In genomic region chr12:67426067-67426466, GRCh38 we compare ENCODE assay signal across 1 cellular context.
TF ChIP-seq lines count a peak whose summit lies in the region.

No MANE protein-coding gene starts in this region.

TF ChIP-seq in GM23338, 12 proteins besides CTCF, POLR2A, EP300 and RAD21 (continued from another document):
- TF ChIP-seq, protein P1, sequence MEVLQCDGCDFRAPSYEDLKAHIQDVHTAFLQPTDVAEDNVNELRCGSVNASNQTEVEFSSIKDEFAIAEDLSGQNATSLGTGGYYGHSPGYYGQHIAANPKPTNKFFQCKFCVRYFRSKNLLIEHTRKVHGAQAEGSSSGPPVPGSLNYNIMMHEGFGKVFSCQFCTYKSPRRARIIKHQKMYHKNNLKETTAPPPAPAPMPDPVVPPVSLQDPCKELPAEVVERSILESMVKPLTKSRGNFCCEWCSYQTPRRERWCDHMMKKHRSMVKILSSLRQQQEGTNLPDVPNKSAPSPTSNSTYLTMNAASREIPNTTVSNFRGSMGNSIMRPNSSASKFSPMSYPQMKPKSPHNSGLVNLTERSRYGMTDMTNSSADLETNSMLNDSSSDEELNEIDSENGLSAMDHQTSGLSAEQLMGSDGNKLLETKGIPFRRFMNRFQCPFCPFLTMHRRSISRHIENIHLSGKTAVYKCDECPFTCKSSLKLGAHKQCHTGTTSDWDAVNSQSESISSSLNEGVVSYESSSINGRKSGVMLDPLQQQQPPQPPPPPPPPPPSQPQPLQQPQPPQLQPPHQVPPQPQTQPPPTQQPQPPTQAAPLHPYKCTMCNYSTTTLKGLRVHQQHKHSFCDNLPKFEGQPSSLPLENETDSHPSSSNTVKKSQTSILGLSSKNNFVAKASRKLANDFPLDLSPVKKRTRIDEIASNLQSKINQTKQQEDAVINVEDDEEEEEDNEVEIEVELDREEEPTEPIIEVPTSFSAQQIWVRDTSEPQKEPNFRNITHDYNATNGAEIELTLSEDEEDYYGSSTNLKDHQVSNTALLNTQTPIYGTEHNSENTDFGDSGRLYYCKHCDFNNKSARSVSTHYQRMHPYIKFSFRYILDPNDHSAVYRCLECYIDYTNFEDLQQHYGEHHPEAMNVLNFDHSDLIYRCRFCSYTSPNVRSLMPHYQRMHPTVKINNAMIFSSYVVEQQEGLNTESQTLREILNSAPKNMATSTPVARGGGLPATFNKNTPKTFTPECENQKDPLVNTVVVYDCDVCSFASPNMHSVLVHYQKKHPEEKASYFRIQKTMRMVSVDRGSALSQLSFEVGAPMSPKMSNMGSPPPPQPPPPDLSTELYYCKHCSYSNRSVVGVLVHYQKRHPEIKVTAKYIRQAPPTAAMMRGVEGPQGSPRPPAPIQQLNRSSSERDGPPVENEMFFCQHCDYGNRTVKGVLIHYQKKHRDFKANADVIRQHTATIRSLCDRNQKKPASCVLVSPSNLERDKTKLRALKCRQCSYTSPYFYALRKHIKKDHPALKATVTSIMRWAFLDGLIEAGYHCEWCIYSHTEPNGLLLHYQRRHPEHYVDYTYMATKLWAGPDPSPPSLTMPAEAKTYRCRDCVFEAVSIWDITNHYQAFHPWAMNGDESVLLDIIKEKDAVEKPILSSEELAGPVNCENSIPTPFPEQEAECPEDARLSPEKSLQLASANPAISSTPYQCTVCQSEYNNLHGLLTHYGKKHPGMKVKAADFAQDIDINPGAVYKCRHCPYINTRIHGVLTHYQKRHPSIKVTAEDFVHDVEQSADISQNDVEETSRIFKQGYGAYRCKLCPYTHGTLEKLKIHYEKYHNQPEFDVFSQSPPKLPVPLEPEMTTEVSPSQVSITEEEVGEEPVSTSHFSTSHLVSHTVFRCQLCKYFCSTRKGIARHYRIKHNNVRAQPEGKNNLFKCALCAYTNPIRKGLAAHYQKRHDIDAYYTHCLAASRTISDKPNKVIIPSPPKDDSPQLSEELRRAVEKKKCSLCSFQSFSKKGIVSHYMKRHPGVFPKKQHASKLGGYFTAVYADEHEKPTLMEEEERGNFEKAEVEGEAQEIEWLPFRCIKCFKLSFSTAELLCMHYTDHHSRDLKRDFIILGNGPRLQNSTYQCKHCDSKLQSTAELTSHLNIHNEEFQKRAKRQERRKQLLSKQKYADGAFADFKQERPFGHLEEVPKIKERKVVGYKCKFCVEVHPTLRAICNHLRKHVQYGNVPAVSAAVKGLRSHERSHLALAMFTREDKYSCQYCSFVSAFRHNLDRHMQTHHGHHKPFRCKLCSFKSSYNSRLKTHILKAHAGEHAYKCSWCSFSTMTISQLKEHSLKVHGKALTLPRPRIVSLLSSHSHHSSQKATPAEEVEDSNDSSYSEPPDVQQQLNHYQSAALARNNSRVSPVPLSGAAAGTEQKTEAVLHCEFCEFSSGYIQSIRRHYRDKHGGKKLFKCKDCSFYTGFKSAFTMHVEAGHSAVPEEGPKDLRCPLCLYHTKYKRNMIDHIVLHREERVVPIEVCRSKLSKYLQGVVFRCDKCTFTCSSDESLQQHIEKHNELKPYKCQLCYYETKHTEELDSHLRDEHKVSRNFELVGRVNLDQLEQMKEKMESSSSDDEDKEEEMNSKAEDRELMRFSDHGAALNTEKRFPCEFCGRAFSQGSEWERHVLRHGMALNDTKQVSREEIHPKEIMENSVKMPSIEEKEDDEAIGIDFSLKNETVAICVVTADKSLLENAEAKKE (CRISPR knock-in tag; IDR thresholded peaks at IDR 0.05) = no peak
- TF ChIP-seq POLR2AphosphoS5 (IDR thresholded peaks at IDR 0.05; ENCODE audit: low read depth) (no peak), NANOG (IDR thresholded peaks at IDR 0.05; ENCODE audit: borderline replicate concordance) (no peak), EZH2 (IDR thresholded peaks at IDR 0.05; ENCODE audit: low read depth, unreplicated experiment) (no peak), EZH2phosphoT487 (IDR thresholded peaks at IDR 0.05; ENCODE audit: unreplicated experiment) (no peak), ZNF114 (CRISPR knock-in tag; IDR thresholded peaks at IDR 0.05) (no peak), CREB1 (CRISPR knock-in tag; IDR thresholded peaks at IDR 0.05; ENCODE audit: low read depth) (no peak), STAT1 (IDR thresholded peaks at IDR 0.05; ENCODE audit: unreplicated experiment) (no peak), JUNB (IDR thresholded peaks at IDR 0.05; ENCODE audit: unreplicated experiment) (no peak), ZNF331 (CRISPR knock-in tag; IDR thresholded peaks at IDR 0.05; ENCODE audit: low read depth) (no peak)
